In the genomic region with DNA sequence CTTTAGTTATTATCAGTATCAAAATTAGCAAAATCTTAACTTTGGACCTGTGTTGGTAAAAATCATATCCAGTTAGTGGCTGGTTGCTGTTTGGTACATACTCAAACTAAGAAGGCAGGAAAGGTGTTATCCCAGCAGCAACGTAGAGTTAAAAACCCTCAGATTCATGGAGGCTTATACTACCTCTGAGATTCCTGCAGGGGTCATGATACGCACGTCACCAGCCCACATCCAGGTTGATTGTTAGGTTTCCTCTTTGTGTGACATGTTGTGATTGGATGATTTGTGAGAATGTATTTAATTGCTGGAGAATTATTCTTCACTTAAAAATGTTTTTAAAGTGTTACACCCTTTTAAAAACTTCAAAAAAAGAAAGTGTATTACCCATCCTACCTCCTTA, we compare ENCODE assay signal across 18 cellular contexts.
DNase-seq lines count a peak whose midpoint lies in the region; ATAC-seq and TF ChIP-seq lines count a peak whose summit lies in the region.
"Had no signal": no experiment of that assay in that cellular context is flagged by ENCODE, and none has a peak within 500 bp of the region (broad histone marks: within the 10 kb centered on the region; RNA-seq: fewer than 3 reads in every experiment).

No MANE protein-coding gene starts in this region.

- no peaks in the 10 kb centered on the region for H3K9me3 Mint-ChIP-seq in endothelial cell (ENCODE audit: unreplicated experiment)
- H3K9me3 Mint-ChIP-seq in CD4-positive, alpha-beta memory T cell = peaks cover 0 to 11% (median 5%) of the 10 kb centered on the region in 8 donors

- ATAC-seq in SK-N-SH treated with all-trans-retinoic acid at 6 μM for 48 hours = no peak
- ATAC-seq: activated CD4-positive, alpha-beta T cell treated with anti-CD3 and anti-CD28 coated beads for 36 hours; sciatic nerve had no signal

- no peak for TF ChIP-seq EP300 in SK-N-SH (IDR thresholded peaks at IDR 0.05; ENCODE audit: borderline replicate concordance in 1 of 2, low read depth in 1 of 2, low read length in 1 of 2)

- no peaks in the 10 kb centered on the region for H3K4me1 Mint-ChIP-seq in endothelial cell (ENCODE audit: unreplicated experiment)
- H3K4me1 Mint-ChIP-seq in CD4-positive, alpha-beta memory T cell = no peaks in the 10 kb centered on the region
- H3K4me1 Mint-ChIP-seq: activated CD4-positive, alpha-beta T cell treated with anti-CD3 and anti-CD28 coated beads for 36 hours had no signal

- H3K4me3 ChIP-seq in SK-N-SH (ENCODE audit: low read depth in 2 of 2, low read length in 1 of 2) (no peak overlapping the region), LNCaP clone FGC (ENCODE audit: low read depth, low read length) (no peak overlapping the region), retinal pigment epithelial cell (ENCODE audit: low read length) (no peak overlapping the region)
- H3K4me3 ChIP-seq in CD4-positive, alpha-beta memory T cell (ENCODE audit: low read length in 2 of 2) = no peak overlapping the region
- H3K4me3 ChIP-seq: breast epithelium, dorsolateral prefrontal cortex, esophagus squamous epithelium, SJSA1, uterus had no signal

- H3K9me3 ChIP-seq in SK-N-SH = no peaks in the 10 kb centered on the region
- H3K9me3 ChIP-seq in CD4-positive, alpha-beta memory T cell (ENCODE audit: control insufficient read depth in 1 of 2, low read length in 2 of 2) = no peaks in the 10 kb centered on the region
- H3K9me3 ChIP-seq: breast epithelium, esophagus squamous epithelium, SJSA1, uterus had no signal

- no peaks in the 10 kb centered on the region; a peak in 1 of 4 replicates for H3K4me1 ChIP-seq in SK-N-SH (ENCODE audit: control insufficient read depth in 1 of 2, insufficient read depth in 2 of 2, low read depth in 1 of 2, low read length in 1 of 2)
- no peaks in the 10 kb centered on the region for H3K4me1 ChIP-seq in CD4-positive, alpha-beta memory T cell (ENCODE audit: insufficient read depth, low read length)
- H3K4me1 ChIP-seq: breast epithelium, esophagus squamous epithelium, SJSA1, uterus had no signal

- no peaks in the 10 kb centered on the region for H3K36me3 Mint-ChIP-seq in endothelial cell (ENCODE audit: low read depth, unreplicated experiment)
- no peaks in the 10 kb centered on the region for H3K36me3 Mint-ChIP-seq in CD4-positive, alpha-beta memory T cell

- DNase-seq in SK-N-SH = no peak
- DNase-seq in LNCaP clone FGC (ENCODE audit: low read depth) = peak; percentile 23
- peak; percentile 10 for DNase-seq in endothelial cell (ENCODE audit: low spot score)
- DNase-seq in retinal pigment epithelial cell (ENCODE audit: low read depth) = no peak
- DNase-seq in NCI-H2227 (lab: John Stamatoyannopoulos, UW; ENCODE audit: unreplicated experiment) = no peak
- no peak for DNase-seq in T-helper 1 cell
- DNase-seq in CD4-positive, alpha-beta memory T cell = no peak
- DNase-seq: activated CD4-positive, alpha-beta T cell treated with anti-CD3 and anti-CD28 coated beads for 36 hours; dorsolateral prefrontal cortex; esophagus squamous epithelium; kidney; occipital lobe; uterus had no signal

- H2AFZ ChIP-seq in SK-N-SH (ENCODE audit: low read depth) = no peak overlapping the region

- CTCF ChIA-PET in SK-N-SH (lab: Yijun Ruan, JAX) = no interaction called here
- CTCF ChIA-PET in CD4-positive, alpha-beta memory T cell (lab: Charles Lee; ENCODE audit: partially characterized antibody) = no interaction called here

- H3K9ac ChIP-seq in SK-N-SH = no peak overlapping the region
- H3K9ac ChIP-seq: KMS-11 had no signal

- H3K9me2 ChIP-seq in SK-N-SH = no peaks in the 10 kb centered on the region

- no peak overlapping the region for H3K4me3 Mint-ChIP-seq in endothelial cell (ENCODE audit: unreplicated experiment)
- no peak overlapping the region for H3K4me3 Mint-ChIP-seq in CD4-positive, alpha-beta memory T cell
- H3K4me3 Mint-ChIP-seq: activated CD4-positive, alpha-beta T cell treated with anti-CD3 and anti-CD28 coated beads for 36 hours had no signal

- peak; percentile 32 for TF ChIP-seq RAD21 in SK-N-SH (IDR thresholded peaks at IDR 0.05; ENCODE audit: low read length)

- 75% methylated on average over 3 of the region's 3 CpGs for WGBS in SK-N-SH (ENCODE audit: low lambda C conversion rate)

- peaks cover 2% of the 10 kb centered on the region for H3K27me3 Mint-ChIP-seq in endothelial cell (ENCODE audit: unreplicated experiment)
- no peaks in the 10 kb centered on the region for H3K27me3 Mint-ChIP-seq in CD4-positive, alpha-beta memory T cell
- H3K27me3 Mint-ChIP-seq: activated CD4-positive, alpha-beta T cell treated with anti-CD3 and anti-CD28 coated beads for 36 hours had no signal

- TF ChIP-seq CTCF in SK-N-SH (IDR thresholded peaks at IDR 0.05) (no peak), LNCaP clone FGC (IDR thresholded peaks at IDR 0.05; ENCODE audit: control insufficient read depth, extremely low read depth, insufficient read depth) (peak; percentile 55), endothelial cell (IDR thresholded peaks at IDR 0.05; ENCODE audit: unreplicated experiment) (peak; percentile 16), retinal pigment epithelial cell (conservative IDR thresholded peaks at IDR 0.05; ENCODE audit: low read depth, low read length) (peak; percentile 10)

- no peaks in the 10 kb centered on the region for H3F3A ChIP-seq in SK-N-SH (replicated peaks; ENCODE audit: insufficient read depth)

- H3K27ac ChIP-seq in SK-N-SH (ENCODE audit: low read depth in 2 of 2, low read length in 1 of 2) = no peak overlapping the region
- no peak overlapping the region for H3K27ac ChIP-seq in CD4-positive, alpha-beta memory T cell (ENCODE audit: low read depth, low read length)
- H3K27ac ChIP-seq: breast epithelium, dorsolateral prefrontal cortex, esophagus squamous epithelium, KMS-11, SJSA1, uterus had no signal

- H3K27me3 ChIP-seq in SK-N-SH (ENCODE audit: insufficient read depth) = no peaks in the 10 kb centered on the region
- no peaks in the 10 kb centered on the region for H3K27me3 ChIP-seq in CD4-positive, alpha-beta memory T cell (ENCODE audit: insufficient read depth, low read length)
- H3K27me3 ChIP-seq: breast epithelium, dorsolateral prefrontal cortex, esophagus squamous epithelium, uterus had no signal

- intact Hi-C loops in CD4-positive, alpha-beta memory T cell (cut with micrococcal nuclease) = no loop called here

- H3K79me2 ChIP-seq in SK-N-SH (ENCODE audit: insufficient read depth) = no peaks in the 10 kb centered on the region

- no peak overlapping the region for H3K4me2 ChIP-seq in SK-N-SH
- H3K4me2 ChIP-seq: KMS-11 had no signal

- POLR2A ChIA-PET in SK-N-SH (lab: Yijun Ruan, JAX) = no interaction called here
- POLR2A ChIA-PET in CD4-positive, alpha-beta memory T cell (lab: Charles Lee; ENCODE audit: partially characterized antibody) = no interaction called here

- no peak overlapping the region for H3K27ac Mint-ChIP-seq in endothelial cell (ENCODE audit: unreplicated experiment)
- no peak overlapping the region for H3K27ac Mint-ChIP-seq in CD4-positive, alpha-beta memory T cell
- H3K27ac Mint-ChIP-seq: activated CD4-positive, alpha-beta T cell treated with anti-CD3 and anti-CD28 coated beads for 36 hours had no signal

- H3K36me3 ChIP-seq in SK-N-SH (replicated peaks in 1 of 2; ENCODE audit: control insufficient read depth in 1 of 2, insufficient read depth in 2 of 2, low read length in 1 of 2) = no peaks in the 10 kb centered on the region
- H3K36me3 ChIP-seq in CD4-positive, alpha-beta memory T cell (ENCODE audit: insufficient read depth, low read length) = no peaks in the 10 kb centered on the region
- H3K36me3 ChIP-seq: breast epithelium, esophagus squamous epithelium, SJSA1, uterus had no signal

- H4K20me1 ChIP-seq in SK-N-SH (ENCODE audit: insufficient read depth) = no peaks in the 10 kb centered on the region

TF ChIP-seq in SK-N-SH, 30 proteins besides CTCF, POLR2A, EP300 and RAD21 (continues in another document):
- TF ChIP-seq CHD2 (IDR thresholded peaks at IDR 0.05; ENCODE audit: low read length, partially characterized antibody) (no peak), MXI1 (IDR thresholded peaks at IDR 0.05; ENCODE audit: low read depth, low read length) (no peak), NRF1 (IDR thresholded peaks at IDR 0.05; ENCODE audit: low read depth, low read length) (no peak), GABPA (IDR thresholded peaks at IDR 0.05; ENCODE audit: low read depth) (no peak), TEAD4 (IDR thresholded peaks at IDR 0.05; ENCODE audit: borderline replicate concordance, insufficient read depth) (no peak), FOXM1 (IDR thresholded peaks at IDR 0.05; ENCODE audit: low read depth) (no peak)
- TF ChIP-seq, protein P1, sequence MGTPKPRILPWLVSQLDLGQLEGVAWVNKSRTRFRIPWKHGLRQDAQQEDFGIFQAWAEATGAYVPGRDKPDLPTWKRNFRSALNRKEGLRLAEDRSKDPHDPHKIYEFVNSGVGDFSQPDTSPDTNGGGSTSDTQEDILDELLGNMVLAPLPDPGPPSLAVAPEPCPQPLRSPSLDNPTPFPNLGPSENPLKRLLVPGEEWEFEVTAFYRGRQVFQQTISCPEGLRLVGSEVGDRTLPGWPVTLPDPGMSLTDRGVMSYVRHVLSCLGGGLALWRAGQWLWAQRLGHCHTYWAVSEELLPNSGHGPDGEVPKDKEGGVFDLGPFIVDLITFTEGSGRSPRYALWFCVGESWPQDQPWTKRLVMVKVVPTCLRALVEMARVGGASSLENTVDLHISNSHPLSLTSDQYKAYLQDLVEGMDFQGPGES (IDR thresholded peaks at IDR 0.05; ENCODE audit: low read depth, low read length) = no peak

TF ChIP-seq in SK-N-SH treated with all-trans-retinoic acid at 6 μM for 48 hours, 23 proteins besides CTCF, POLR2A, EP300 and RAD21:
- TF ChIP-seq ZNF565 (CRISPR knock-in tag; conservative IDR thresholded peaks at IDR 0.05; ENCODE audit: low read depth) (no peak), SNAI2 (CRISPR knock-in tag; IDR thresholded peaks at IDR 0.05) (no peak), TCF4 (CRISPR knock-in tag; IDR thresholded peaks at IDR 0.05; ENCODE audit: borderline replicate concordance) (no peak), ZFP30 (CRISPR knock-in tag; IDR thresholded peaks at IDR 0.05) (no peak), OSR1 (CRISPR knock-in tag; IDR thresholded peaks at IDR 0.05) (no peak)
- TF ChIP-seq, protein P2, sequence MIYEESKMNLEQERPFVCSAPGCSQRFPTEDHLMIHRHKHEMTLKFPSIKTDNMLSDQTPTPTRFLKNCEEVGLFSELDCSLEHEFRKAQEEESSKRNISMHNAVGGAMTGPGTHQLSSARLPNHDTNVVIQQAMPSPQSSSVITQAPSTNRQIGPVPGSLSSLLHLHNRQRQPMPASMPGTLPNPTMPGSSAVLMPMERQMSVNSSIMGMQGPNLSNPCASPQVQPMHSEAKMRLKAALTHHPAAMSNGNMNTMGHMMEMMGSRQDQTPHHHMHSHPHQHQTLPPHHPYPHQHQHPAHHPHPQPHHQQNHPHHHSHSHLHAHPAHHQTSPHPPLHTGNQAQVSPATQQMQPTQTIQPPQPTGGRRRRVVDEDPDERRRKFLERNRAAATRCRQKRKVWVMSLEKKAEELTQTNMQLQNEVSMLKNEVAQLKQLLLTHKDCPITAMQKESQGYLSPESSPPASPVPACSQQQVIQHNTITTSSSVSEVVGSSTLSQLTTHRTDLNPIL (CRISPR knock-in tag; IDR thresholded peaks at IDR 0.05; ENCODE audit: low read depth) = no peak

Comparison
In these comparisons a context has a peak if more than half of its experiments do, and no peak if none do; other contexts are left out.
1. DNase-seq: peak in LNCaP clone FGC (single experiment) and endothelial cell (single experiment); none in SK-N-SH (single experiment), retinal pigment epithelial cell (single experiment), NCI-H2227 (single experiment), T-helper 1 cell (0 of 5) and CD4-positive, alpha-beta memory T cell (0 of 5).